1 cellular context compared by ENCODE assay signal in genomic region chr20:34510575-34510974, GRCh38.
TF ChIP-seq lines count a peak whose summit lies in the region.

No MANE protein-coding gene starts in this region.

TF ChIP-seq in HepG2, 621 proteins besides CTCF, POLR2A, EP300 and RAD21:
- TF ChIP-seq ZNF121 (CRISPR knock-in tag; IDR thresholded peaks at IDR 0.05) (peak; percentile 89), ZEB1 (IDR thresholded peaks at IDR 0.05; ENCODE audit: insufficient replicate concordance, low read depth) (no peak)
TF ChIP-seq in HepG2: peak in this region for 1.
